In the genomic region with DNA sequence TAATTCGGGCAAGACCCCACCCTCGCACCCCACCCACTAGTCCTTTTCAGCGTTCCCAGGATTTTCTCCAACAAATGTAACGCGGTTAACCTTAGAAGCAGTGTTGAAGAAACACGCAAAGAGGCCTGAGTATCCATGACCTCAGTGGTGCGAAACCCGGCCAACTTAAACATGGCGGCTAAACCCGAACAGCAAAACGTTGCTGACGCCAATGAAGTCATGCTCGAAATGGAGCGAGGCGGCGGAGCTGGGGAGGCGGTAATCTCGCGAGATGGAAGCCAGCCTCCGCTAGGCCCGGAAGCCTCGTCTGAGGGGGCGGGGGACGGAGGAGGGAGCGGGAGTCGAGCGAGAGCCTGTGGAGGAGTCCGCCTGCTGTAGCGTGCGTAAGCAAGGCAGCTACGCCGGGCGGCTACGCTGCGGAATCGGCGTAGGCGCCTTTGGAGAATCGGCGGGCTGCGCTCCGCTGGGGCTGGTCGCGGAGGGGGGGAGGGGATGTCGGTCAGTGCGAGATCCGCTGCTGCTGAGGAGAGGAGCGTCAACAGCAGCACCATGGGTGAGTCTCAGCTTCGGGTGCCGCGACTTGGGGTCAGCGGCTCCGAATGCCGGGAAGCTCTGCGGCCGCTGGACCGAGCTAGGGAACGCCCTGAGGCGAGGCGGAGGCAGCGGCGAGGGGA, we compare ENCODE assay signal across 8 cellular contexts. TPM values are rescaled to one million over a fixed set of nuclear protein-coding genes. Genes with fewer than 3 reads are reported as not detected.
DNase-seq lines count a peak whose midpoint lies in the region; ATAC-seq, FAIRE-seq and TF ChIP-seq lines count a peak whose summit lies in the region.

A gene (plus strand): TSS at position 340 of the 674 bp plus-strand sequence. CDS start 153 bp downstream, at position 493.

- DNase-seq in D721Med (ENCODE audit: insufficient read length, low spot score) (peak; percentile 37), HuH-7.5 (ENCODE audit: low spot score) (peak; percentile 91), OCI-LY7 (ENCODE audit: low spot score) (peak; percentile 100), activated T-cell treated with anti-CD3 and anti-CD28 coated beads for 1 hour (ENCODE audit: low read depth) (peak; percentile 95), endothelial cell (ENCODE audit: low spot score) (peak; percentile 99), midbrain (lab: John Stamatoyannopoulos, UW) (peak; percentile 99)
- DNase-seq in stimulated activated CD8-positive, alpha-beta memory T cell treated with anti-CD3 and anti-CD28 coated beads, Interleukin-2, amount 100 ng/mL, for 1 hour (ENCODE audit: low read depth in 2 of 2): peak; percentile 95 to 99

- peaks cover 39% of the 10 kb centered on the region for H3K4me1 Mint-ChIP-seq in endothelial cell (ENCODE audit: unreplicated experiment)

- no peaks in the 10 kb centered on the region for H3K9me3 Mint-ChIP-seq in endothelial cell (ENCODE audit: unreplicated experiment)

- FAIRE-seq in D721Med (lab: Jason Lieb, UNC): no peak

- no peak for TF ChIP-seq CTCF in D721Med (IDR thresholded peaks at IDR 0.05; ENCODE audit: insufficient read depth, missing control alignments)
- TF ChIP-seq CTCF in OCI-LY7 (conservative IDR thresholded peaks at IDR 0.05; ENCODE audit: low read length): no peak
- no peak for TF ChIP-seq CTCF in endothelial cell (IDR thresholded peaks at IDR 0.05; ENCODE audit: unreplicated experiment)

- H3K9me2 ChIP-seq in OCI-LY7 (ENCODE audit: insufficient read depth, low read length): no peaks in the 10 kb centered on the region

- peaks cover 61% of the 10 kb centered on the region for H3K79me2 ChIP-seq in OCI-LY7 (ENCODE audit: insufficient read depth, low read depth, low read length)

- H3K27me3 Mint-ChIP-seq in endothelial cell (ENCODE audit: unreplicated experiment): peaks cover 13% of the 10 kb centered on the region

- H3K36me3 Mint-ChIP-seq in endothelial cell (ENCODE audit: low read depth, unreplicated experiment): peaks cover 4% of the 10 kb centered on the region

- POLR2A ChIA-PET in OCI-LY7 (lab: Charles Lee): interaction anchor here (0.6 to 8.0 kb wide), 18 partner anchors 12 to 162 kb away, joined by 3 to 196 read pairs (median 4); no protein-coding TSS in a partner anchor

- H3K9me3 ChIP-seq in OCI-LY7 (ENCODE audit: low read length): no peaks in the 10 kb centered on the region

- peaks cover 34% of the 10 kb centered on the region for H4K20me1 ChIP-seq in OCI-LY7 (ENCODE audit: insufficient read depth, low read length)

- H2AFZ ChIP-seq in OCI-LY7 (ENCODE audit: low read length): peak within 1 kb of the TSS; percentile 66; the same call in 1 of the 2 replicates

- intact Hi-C loops in OCI-LY7 (cut with micrococcal nuclease; ENCODE audit: unreplicated experiment): loop anchor here (1.0 to 10.0 kb wide), 6 partner anchors 71 to 484 kb away; a partner anchor contains a TSS

- H3K4me3 Mint-ChIP-seq in endothelial cell (ENCODE audit: unreplicated experiment): peak within 1 kb of the TSS; percentile 97

- H3K27ac Mint-ChIP-seq in endothelial cell (ENCODE audit: unreplicated experiment): peak within 1 kb of the TSS; percentile 98

- H3K36me3 ChIP-seq in OCI-LY7 (ENCODE audit: insufficient read depth, low read length): peaks cover 38% of the 10 kb centered on the region

- BruUV-seq in OCI-LY7 (replicated peaks; lab: Mats Ljungman, UMichigan): no TSS peak

- H3K4me1 ChIP-seq in OCI-LY7 (ENCODE audit: insufficient read depth, low read length, poor library complexity, severe bottlenecking): peaks cover 42% of the 10 kb centered on the region

- peak within 1 kb of the TSS; percentile 89 for H3K4me3 ChIP-seq in OCI-LY7 (ENCODE audit: low read depth, low read length, poor library complexity, severe bottlenecking)

- peak within 1 kb of the TSS; percentile 90 for H3K27ac ChIP-seq in OCI-LY7 (ENCODE audit: low read depth, low read length, poor library complexity, severe bottlenecking)

- H3K4me2 ChIP-seq in OCI-LY7 (ENCODE audit: low read length): peak within 1 kb of the TSS; percentile 94

- CTCF ChIA-PET in OCI-LY7 (lab: Charles Lee; ENCODE audit: unreplicated experiment): interaction anchor here (0.6 to 4.2 kb wide), 9 partner anchors 19 to 491 kb away, joined by 3 to 23 read pairs (median 4); a partner anchor contains a TSS

- peak; percentile 84 for ATAC-seq in GM21526 (IDR thresholded peaks at IDR 0.05; ENCODE audit: low FRiP score, unreplicated experiment)

RNA-seq across cellular contexts. Expression of the gene that starts here (rescaled TPM):
- 175 and 287 TPM in 2 replicates for total RNA-seq in OCI-LY7 (2014; rRNA removed; shearing (Covaris generic))
- total RNA-seq in OCI-LY7 (2022): 270 and 271 TPM in 2 replicates
- total RNA-seq in endothelial cell (ENCODE audit: unreplicated experiment): 361 TPM

Comparison
In these comparisons a context has a peak if more than half of its experiments do, and no peak if none do; other contexts are left out.
1. Peak in every context shown above with its lines: DNase-seq, ATAC-seq, H3K4me3 ChIP-seq and H3K27ac ChIP-seq.
2. DNase-seq: peak in every context shown above with its lines; median percentile 100 in OCI-LY7; 99 in endothelial cell; 99 in midbrain; 97 in stimulated activated CD8-positive, alpha-beta memory T cell treated with anti-CD3 and anti-CD28 coated beads, Interleukin-2, amount 100 ng/mL, for 1 hour; 95 in activated T-cell treated with anti-CD3 and anti-CD28 coated beads for 1 hour; 91 in HuH-7.5; 37 in D721Med.